Comparison of ENCODE assay signal across 10 cellular contexts in genomic region chr2:112812318-112813042, GRCh38. TPM values are rescaled to one million over a fixed set of nuclear protein-coding genes. Genes with fewer than 3 reads are reported as not detected.
DNase-seq lines count a peak whose midpoint lies in the region; ATAC-seq and TF ChIP-seq lines count a peak whose summit lies in the region.
"Had no signal": no experiment of that assay in that cellular context is flagged by ENCODE, and none has a peak within 500 bp of the region (broad histone marks: within the 10 kb centered on the region; RNA-seq: fewer than 3 reads in every experiment).

No MANE protein-coding gene starts in this region.

- no peaks in the 10 kb centered on the region for H3K36me3 ChIP-seq in adipocyte (ENCODE audit: control insufficient read depth, insufficient read depth, low read length, severe bottlenecking)
- no peaks in the 10 kb centered on the region for H3K36me3 ChIP-seq in mesendoderm (ENCODE audit: control insufficient read depth, insufficient read depth, low read length)
- H3K36me3 ChIP-seq in BE2C = no peaks in the 10 kb centered on the region

- no peak overlapping the region for H2BK5ac ChIP-seq in mesendoderm (ENCODE audit: low read length)

- H3K4me2 ChIP-seq in mesendoderm (ENCODE audit: low read length) = no peak overlapping the region

- peaks cover 3% of the 10 kb centered on the region for H3K9me3 ChIP-seq in adipocyte (ENCODE audit: control insufficient read depth, low read length)
- no peaks in the 10 kb centered on the region for H3K9me3 ChIP-seq in BE2C

- H4K8ac ChIP-seq in mesendoderm (ENCODE audit: low read depth, low read length) = no peak overlapping the region

- no peak overlapping the region for H2BK15ac ChIP-seq in mesendoderm (replicated peaks; ENCODE audit: low read depth)

- H3K79me1 ChIP-seq in mesendoderm (ENCODE audit: low read length) = no peaks in the 10 kb centered on the region

- H3K27me3 ChIP-seq in adipocyte (replicated peaks; ENCODE audit: control insufficient read depth, insufficient read depth, low read length) (no peaks in the 10 kb centered on the region), mesendoderm (ENCODE audit: insufficient read depth, low read length, poor library complexity) (no peaks in the 10 kb centered on the region), BE2C (no peaks in the 10 kb centered on the region)

- H3K23ac ChIP-seq in mesendoderm (ENCODE audit: low read length) = no peak overlapping the region

- no peak overlapping the region for H2BK120ac ChIP-seq in mesendoderm (ENCODE audit: low read depth, low read length)

- DNase-seq in GM12865 (ENCODE audit: low read depth) (peak; percentile 77), adipocyte (ENCODE audit: low read depth) (peak; percentile 86), mesendoderm (no peak), NCI-H748 (lab: John Stamatoyannopoulos, UW; ENCODE audit: unreplicated experiment) (no peak), BE2C (no peak)
- DNase-seq in activated effector memory CD4-positive, alpha-beta T cell treated with Interleukin-2 at 50 U/mL for 16 hours = no peak
- DNase-seq: NCI-H2171 treated with DMSO at 0.1 percent for 48 hours had no signal

- TF ChIP-seq CTCF in GM12865 (IDR thresholded peaks at IDR 0.05; ENCODE audit: insufficient read depth, low read depth, low read length, missing control alignments) (no peak), BE2C (IDR thresholded peaks at IDR 0.05; ENCODE audit: low read depth, low read length) (no peak)

- H3K56ac ChIP-seq in mesendoderm (ENCODE audit: low read length) = no peak overlapping the region

- H3K27ac ChIP-seq in mesendoderm (ENCODE audit: low read depth, low read length) = no peak overlapping the region

- WGBS in mesendoderm (ENCODE audit: extremely low coverage, insufficient coverage, low lambda C conversion rate) = no CpG with 5 or more reads among the region's 12 CpGs

- no peak overlapping the region for H4K5ac ChIP-seq in mesendoderm (ENCODE audit: low read length)

- H3K4me1 ChIP-seq in adipocyte (ENCODE audit: control insufficient read depth, insufficient read depth, low read length) (peaks cover 24% of the 10 kb centered on the region), mesendoderm (ENCODE audit: control insufficient read depth, low read depth, low read length) (no peaks in the 10 kb centered on the region), BE2C (no peaks in the 10 kb centered on the region)

- no peak overlapping the region for H3K4me3 ChIP-seq in GM12865 (ENCODE audit: low read depth, low read length)
- no peak overlapping the region for H3K4me3 ChIP-seq in adipocyte (ENCODE audit: low read length)
- H3K4me3 ChIP-seq in mesendoderm (ENCODE audit: low read length) = no peak overlapping the region
- no peak overlapping the region for H3K4me3 ChIP-seq in BE2C (ENCODE audit: low read depth, low read length)

- H3K79me2 ChIP-seq in mesendoderm (ENCODE audit: control insufficient read depth, insufficient read depth, low read length) = no peaks in the 10 kb centered on the region

- peak overlapping the region; percentile 5 for H3K18ac ChIP-seq in mesendoderm (ENCODE audit: low read length)

- ATAC-seq in HG02870 (IDR thresholded peaks at IDR 0.05; ENCODE audit: unreplicated experiment) (peak; percentile 87), HG03521 (IDR thresholded peaks at IDR 0.05; ENCODE audit: unreplicated experiment) (no peak)
- ATAC-seq: WTC11 had no signal

- H3K9ac ChIP-seq in adipocyte (ENCODE audit: low read length) = no peak overlapping the region
- no peak overlapping the region for H3K9ac ChIP-seq in mesendoderm (ENCODE audit: low read length)

- H2AK5ac ChIP-seq in mesendoderm (ENCODE audit: low read length) = no peak overlapping the region

- no peak overlapping the region for H3K4ac ChIP-seq in mesendoderm (ENCODE audit: low read depth, low read length)

RNA-seq across cellular contexts. Expression of gene IL1B, which starts 24.1 kb away (rescaled TPM):
- polyA plus RNA-seq in mesendoderm (2013, experiment 1 of 2) = not detected
- polyA plus RNA-seq in mesendoderm (2013, experiment 2 of 2) = not detected
- polyA plus RNA-seq in BE2C (2012; ENCODE audit: insufficient read depth, insufficient read length, low read depth) = not detected

RNA-seq across cellular contexts. Expression of gene IL1A, which starts 28.2 kb away (rescaled TPM):
- polyA plus RNA-seq in mesendoderm (2013, experiment 1 of 2) = 0.53 TPM
- polyA plus RNA-seq in mesendoderm (2013, experiment 2 of 2) = 0.59 TPM
- polyA plus RNA-seq in BE2C (2012; ENCODE audit: insufficient read depth, insufficient read length, low read depth) = not detected

RNA-seq across cellular contexts. Expression of gene CKAP2L, which starts 48.1 kb away (rescaled TPM):
- 18.4 TPM for polyA plus RNA-seq in mesendoderm (2013, experiment 1 of 2)
- polyA plus RNA-seq in mesendoderm (2013, experiment 2 of 2) = 17.9 TPM
- 3.0 TPM for polyA plus RNA-seq in BE2C (2012; ENCODE audit: insufficient read depth, insufficient read length, low read depth)

Comparison
In these comparisons a context has a peak if more than half of its experiments do, and no peak if none do; other contexts are left out.
1. DNase-seq: peak in GM12865 (single experiment) and adipocyte (single experiment); none in mesendoderm (single experiment), NCI-H748 (single experiment), activated effector memory CD4-positive, alpha-beta T cell treated with Interleukin-2 at 50 U/mL for 16 hours (single experiment) and BE2C (single experiment).